ENCODE assay signal across 2 cellular contexts in genomic region chr7:143394777-143395176, GRCh38.
TF ChIP-seq lines count a peak whose summit lies in the region.

No MANE protein-coding gene starts in this region.

TF ChIP-seq in IMR-90, 13 proteins besides CTCF, POLR2A, EP300 and RAD21:
- TF ChIP-seq RFX5 (IDR thresholded peaks at IDR 0.05; ENCODE audit: low read depth, low read length): no peak
- no peak for TF ChIP-seq MAFK (IDR thresholded peaks at IDR 0.05; ENCODE audit: low read depth, low read length)
- TF ChIP-seq USF2 (IDR thresholded peaks at IDR 0.05; ENCODE audit: low read depth, low read length): no peak
- no peak for TF ChIP-seq MAZ (IDR thresholded peaks at IDR 0.05; ENCODE audit: borderline replicate concordance, low read depth, low read length)
- no peak for TF ChIP-seq CEBPB (IDR thresholded peaks at IDR 0.05; ENCODE audit: low read depth, low read length)
- no peak for TF ChIP-seq BHLHE40 (IDR thresholded peaks at IDR 0.05; ENCODE audit: low read depth, low read length)
- TF ChIP-seq NFE2L2 (IDR thresholded peaks at IDR 0.05; ENCODE audit: low read depth, low read length): no peak
- no peak for TF ChIP-seq ELK1 (IDR thresholded peaks at IDR 0.05; ENCODE audit: borderline replicate concordance, low read depth, low read length)
- TF ChIP-seq SMC3 (IDR thresholded peaks at IDR 0.05; ENCODE audit: low read depth, low read length): no peak
- no peak for TF ChIP-seq FOS (IDR thresholded peaks at IDR 0.05; ENCODE audit: low read depth, low read length)
- TF ChIP-seq RCOR1 (IDR thresholded peaks at IDR 0.05; ENCODE audit: insufficient replicate concordance, low read length): no peak
- no peak for TF ChIP-seq MXI1 (IDR thresholded peaks at IDR 0.05; ENCODE audit: borderline replicate concordance, low read depth, low read length)
- no peak for TF ChIP-seq CHD1 (IDR thresholded peaks at IDR 0.05; ENCODE audit: low read depth, low read length)

TF ChIP-seq in endothelial cell of umbilical vein, 7 proteins besides CTCF, POLR2A, EP300 and RAD21:
- TF ChIP-seq EZH2 (IDR thresholded peaks at IDR 0.05; ENCODE audit: borderline replicate concordance, low read depth, low read length, severe bottlenecking) (no peak), JUN (IDR thresholded peaks at IDR 0.05; ENCODE audit: borderline replicate concordance, insufficient read depth, insufficient read length, low read depth) (no peak), MAX (IDR thresholded peaks at IDR 0.05; ENCODE audit: insufficient read depth, insufficient read length) (no peak), FOS (IDR thresholded peaks at IDR 0.05; ENCODE audit: borderline replicate concordance, insufficient read depth, low read length) (no peak), POLR2AphosphoS5 (IDR thresholded peaks at IDR 0.05; ENCODE audit: insufficient read depth, low read depth, low read length) (no peak), GATA2 (IDR thresholded peaks at IDR 0.05; ENCODE audit: insufficient read depth, insufficient read length, low read depth, low read length) (no peak), MYC (IDR thresholded peaks at IDR 0.05; ENCODE audit: low read depth, low read length) (no peak)
